9 cellular contexts compared by ENCODE assay signal in genomic region chr18:69885841-69886531, GRCh38.
DNase-seq lines count a peak whose midpoint lies in the region; ATAC-seq and TF ChIP-seq lines count a peak whose summit lies in the region.
"Had no signal": no experiment of that assay in that cellular context is flagged by ENCODE, and none has a peak within 500 bp of the region (broad histone marks: within the 10 kb centered on the region; RNA-seq: fewer than 3 reads in every experiment).

No MANE protein-coding gene starts in this region.

- no peaks in the 10 kb centered on the region for H3K27me3 Mint-ChIP-seq in activated CD8-positive, alpha-beta memory T cell treated with anti-CD3 and anti-CD28 coated beads, Interleukin-2, amount 10 ng/mL, durations not matched to agents 7 days and 5 days
- H3K27me3 Mint-ChIP-seq in T-helper 2 cell treated with Interferon-gamma antibody and Interleukin-4, amounts not matched to agents 5 μg/mL and 100 μg/mL, for 36 hours (ENCODE audit: low read depth), result no peaks in the 10 kb centered on the region

- ATAC-seq in activated CD8-positive, alpha-beta memory T cell treated with anti-CD3 and anti-CD28 coated beads, Interleukin-2, amount 10 ng/mL, durations not matched to agents 7 days and 5 days, result peak; percentile 79
- ATAC-seq in HG02763 (IDR thresholded peaks at IDR 0.05; ENCODE audit: unreplicated experiment) (peak; percentile 84), heart right ventricle (no peak)
- ATAC-seq: A549 had no signal

- in situ Hi-C loops in HAP-1 (cut with MboI; ENCODE audit: low sequenced_read_pairs), result no loop called here

- no peaks in the 10 kb centered on the region for H3K4me1 ChIP-seq in HAP-1
- H3K4me1 ChIP-seq in heart right ventricle, result peaks cover 0 to 4% (median 0%) of the 10 kb centered on the region in 9 donors
- H3K4me1 ChIP-seq: A549 had no signal

- H3K27me3 ChIP-seq in HAP-1 (ENCODE audit: low read depth) (no peaks in the 10 kb centered on the region), heart right ventricle (no peaks in the 10 kb centered on the region)

- H3K4me3 Mint-ChIP-seq in activated CD8-positive, alpha-beta memory T cell treated with anti-CD3 and anti-CD28 coated beads, Interleukin-2, amount 10 ng/mL, durations not matched to agents 7 days and 5 days, result peak overlapping the region; percentile 69
- peak overlapping the region; percentile 80 for H3K4me3 Mint-ChIP-seq in T-helper 2 cell treated with Interferon-gamma antibody and Interleukin-4, amounts not matched to agents 5 μg/mL and 100 μg/mL, for 36 hours

- no peak overlapping the region for H3K27ac ChIP-seq in heart right ventricle
- H3K27ac ChIP-seq: A549 had no signal

- peak; percentile 87 for DNase-seq in activated CD8-positive, alpha-beta memory T cell treated with anti-CD3 and anti-CD28 coated beads, Interleukin-2, amount 10 ng/mL, durations not matched to agents 7 days and 5 days
- no peak for DNase-seq in activated CD8-positive, alpha-beta memory T cell treated with anti-CD3 and anti-CD28 coated beads, Interleukin-2, amount 50 U/mL, for 4 hours
- peak; percentile 78 for DNase-seq in T-helper 2 cell treated with Interferon-gamma antibody and Interleukin-4, amounts not matched to agents 5 μg/mL and 100 μg/mL, for 36 hours (ENCODE audit: low spot score)
- DNase-seq in stimulated activated CD8-positive, alpha-beta memory T cell treated with anti-CD3 and anti-CD28 coated beads, Interleukin-4, amount 100 ng/mL, for 48 hours, result peak; percentile 70
- DNase-seq in HAP-1 (ENCODE audit: low spot score in 2 of 2) (no peak), pons (ENCODE audit: low spot score) (no peak), heart right ventricle (no peak)

- 94 to 95% methylated on average over 20 of the region's 20 CpGs for WGBS in heart right ventricle, 2 donors

- no peak for TF ChIP-seq CTCF in heart right ventricle (IDR thresholded peaks at IDR 0.05)

- H3K36me3 ChIP-seq in HAP-1 (replicated peaks), result no peaks in the 10 kb centered on the region
- no peaks in the 10 kb centered on the region for H3K36me3 ChIP-seq in heart right ventricle

- H3K4me3 ChIP-seq in HAP-1 (no peak overlapping the region), heart right ventricle (no peak overlapping the region)
- H3K4me3 ChIP-seq: A549 had no signal

- intact Hi-C loops in heart right ventricle (cut with DNase I), result no loop called here

- peaks cover 71% of the 10 kb centered on the region for H3K4me1 Mint-ChIP-seq in activated CD8-positive, alpha-beta memory T cell treated with anti-CD3 and anti-CD28 coated beads, Interleukin-2, amount 10 ng/mL, durations not matched to agents 7 days and 5 days
- H3K4me1 Mint-ChIP-seq in T-helper 2 cell treated with Interferon-gamma antibody and Interleukin-4, amounts not matched to agents 5 μg/mL and 100 μg/mL, for 36 hours (ENCODE audit: low read depth), result peaks cover 63% of the 10 kb centered on the region

- CTCF ChIA-PET in activated CD8-positive, alpha-beta memory T cell treated with anti-CD3 and anti-CD28 coated beads, Interleukin-2, amount 10 ng/mL, durations not matched to agents 7 days and 5 days (lab: Charles Lee), result interaction anchor here (0.9 to 2.0 kb wide), 6 partner anchors 13 to 201 kb away, joined by 3 to 5 read pairs (median 3); no protein-coding TSS in a partner anchor

- no peaks in the 10 kb centered on the region for H3K9me3 ChIP-seq in HAP-1
- no peaks in the 10 kb centered on the region for H3K9me3 ChIP-seq in heart right ventricle
- H3K9me3 ChIP-seq: A549 had no signal

- H3K27ac Mint-ChIP-seq in activated CD8-positive, alpha-beta memory T cell treated with anti-CD3 and anti-CD28 coated beads, Interleukin-2, amount 10 ng/mL, durations not matched to agents 7 days and 5 days, result peak overlapping the region; percentile 97
- H3K27ac Mint-ChIP-seq in T-helper 2 cell treated with Interferon-gamma antibody and Interleukin-4, amounts not matched to agents 5 μg/mL and 100 μg/mL, for 36 hours, result peak overlapping the region; percentile 98

- peaks cover 35% of the 10 kb centered on the region for H3K36me3 Mint-ChIP-seq in activated CD8-positive, alpha-beta memory T cell treated with anti-CD3 and anti-CD28 coated beads, Interleukin-2, amount 10 ng/mL, durations not matched to agents 7 days and 5 days
- H3K36me3 Mint-ChIP-seq in T-helper 2 cell treated with Interferon-gamma antibody and Interleukin-4, amounts not matched to agents 5 μg/mL and 100 μg/mL, for 36 hours (ENCODE audit: low read depth), result peaks cover 44% of the 10 kb centered on the region

- peaks cover 1% of the 10 kb centered on the region for H3K9me3 Mint-ChIP-seq in activated CD8-positive, alpha-beta memory T cell treated with anti-CD3 and anti-CD28 coated beads, Interleukin-2, amount 10 ng/mL, durations not matched to agents 7 days and 5 days (ENCODE audit: low read depth)
- peaks cover 1% of the 10 kb centered on the region for H3K9me3 Mint-ChIP-seq in T-helper 2 cell treated with Interferon-gamma antibody and Interleukin-4, amounts not matched to agents 5 μg/mL and 100 μg/mL, for 36 hours

Comparison
In these comparisons a context has a peak if more than half of its experiments do, and no peak if none do; other contexts are left out.
1. DNase-seq: peak in activated CD8-positive, alpha-beta memory T cell treated with anti-CD3 and anti-CD28 coated beads, Interleukin-2, amount 10 ng/mL, durations not matched to agents 7 days and 5 days (single experiment), T-helper 2 cell treated with Interferon-gamma antibody and Interleukin-4, amounts not matched to agents 5 μg/mL and 100 μg/mL, for 36 hours (single experiment) and stimulated activated CD8-positive, alpha-beta memory T cell treated with anti-CD3 and anti-CD28 coated beads, Interleukin-4, amount 100 ng/mL, for 48 hours (single experiment); none in activated CD8-positive, alpha-beta memory T cell treated with anti-CD3 and anti-CD28 coated beads, Interleukin-2, amount 50 U/mL, for 4 hours (single experiment), HAP-1 (0 of 2), pons (single experiment) and heart right ventricle (0 of 2).
2. ATAC-seq: peak in activated CD8-positive, alpha-beta memory T cell treated with anti-CD3 and anti-CD28 coated beads, Interleukin-2, amount 10 ng/mL, durations not matched to agents 7 days and 5 days (single experiment) and HG02763 (single experiment); none in heart right ventricle (0 of 8).